ENCODE assay signal across 25 cellular contexts in genomic region chr14:64213079-64213478, GRCh38.
DNase-seq lines count a peak whose midpoint lies in the region; ATAC-seq, FAIRE-seq and TF ChIP-seq lines count a peak whose summit lies in the region.
"Had no signal": no experiment of that assay in that cellular context is flagged by ENCODE, and none has a peak within 500 bp of the region (broad histone marks: within the 10 kb centered on the region; RNA-seq: fewer than 3 reads in every experiment).

No MANE protein-coding gene starts in this region.

- H3K9ac ChIP-seq in OCI-LY1 (ENCODE audit: low read length), result no peak overlapping the region

- H3K4me3 ChIP-seq in DOHH2 (ENCODE audit: low read length) (no peak overlapping the region), OCI-LY1 (ENCODE audit: low read depth, low read length, poor library complexity, severe bottlenecking) (no peak overlapping the region), psoas muscle (peak overlapping the region; percentile 78)
- H3K4me3 ChIP-seq: GM12878, Peyer's patch, right lobe of liver, tibial artery had no signal

- H3K79me2 ChIP-seq in DOHH2 (ENCODE audit: control insufficient read depth, low read length) (peaks cover 10% of the 10 kb centered on the region), OCI-LY1 (ENCODE audit: insufficient read depth, low read length) (0 out of 2 replicates have a peak, but pooled peaks cover 1% of the 10 kb centered on the region)

- H3K27ac ChIP-seq in DOHH2 (ENCODE audit: low read depth, low read length) (peak overlapping the region; percentile 22; the same call in 1 of the 2 replicates), OCI-LY1 (ENCODE audit: low read depth, low read length, poor library complexity, severe bottlenecking) (peak overlapping the region; percentile 100), foreskin keratinocyte (peak overlapping the region; percentile 35), psoas muscle (peak overlapping the region; percentile 90)
- H3K27ac ChIP-seq: Peyer's patch, right lobe of liver, tibial artery had no signal

- H4K20me1 ChIP-seq in DOHH2 (ENCODE audit: control insufficient read depth, insufficient read depth, low read depth, low read length) (no peaks in the 10 kb centered on the region), OCI-LY1 (ENCODE audit: insufficient read depth, low read length) (no peaks in the 10 kb centered on the region)

- ATAC-seq in foreskin keratinocyte, result peak; percentile 88
- no peak for ATAC-seq in psoas muscle
- ATAC-seq in HG03432 (IDR thresholded peaks at IDR 0.05; ENCODE audit: unreplicated experiment), result no peak
- ATAC-seq in GM19397 (IDR thresholded peaks at IDR 0.05; ENCODE audit: unreplicated experiment), result no peak
- no peak for ATAC-seq in GM19351 (IDR thresholded peaks at IDR 0.05; ENCODE audit: unreplicated experiment)
- ATAC-seq: effector memory CD8-positive, alpha-beta T cell; GM12878; right lobe of liver had no signal

- H3F3A ChIP-seq in DOHH2 (ENCODE audit: control insufficient read depth, insufficient read depth), result peaks cover 24% of the 10 kb centered on the region
- H3F3A ChIP-seq in OCI-LY1 (ENCODE audit: insufficient read depth, low read length), result peaks cover 9% of the 10 kb centered on the region; the same call in 1 of the 2 replicates

- H3K36me3 ChIP-seq in DOHH2 (ENCODE audit: control insufficient read depth, low read length), result peaks cover 98% of the 10 kb centered on the region
- H3K36me3 ChIP-seq in OCI-LY1 (ENCODE audit: insufficient read depth, low read length), result peaks cover 83% of the 10 kb centered on the region
- peaks cover 0 to 98% of the 10 kb centered on the region in 2 donors for H3K36me3 ChIP-seq in psoas muscle (ENCODE audit: insufficient read depth in 1 of 2, low read depth in 1 of 2)

- H3K9me2 ChIP-seq in DOHH2 (replicated peaks; ENCODE audit: control insufficient read depth, low read length) (no peaks in the 10 kb centered on the region), OCI-LY1 (ENCODE audit: low read depth, low read length) (no peaks in the 10 kb centered on the region)

- FAIRE-seq in D721Med (lab: Jason Lieb, UNC), result no peak
- FAIRE-seq: GM12878 had no signal

- peaks cover 45% of the 10 kb centered on the region for H3K4me1 ChIP-seq in DOHH2 (ENCODE audit: control insufficient read depth, low read length)
- peaks cover 92% of the 10 kb centered on the region for H3K4me1 ChIP-seq in OCI-LY1 (ENCODE audit: insufficient read depth, low read length, severe bottlenecking)
- peaks cover 16% of the 10 kb centered on the region for H3K4me1 ChIP-seq in foreskin keratinocyte
- peaks cover 33% of the 10 kb centered on the region for H3K4me1 ChIP-seq in psoas muscle
- H3K4me1 ChIP-seq: right lobe of liver, tibial artery had no signal

- WGBS in psoas muscle, 3 donors, result 58 to 89% (median 71%) methylated on average over 5 of the region's 5 CpGs

- H3K27me3 ChIP-seq in DOHH2 (ENCODE audit: control insufficient read depth, low read length), result no peaks in the 10 kb centered on the region
- H3K27me3 ChIP-seq in OCI-LY1 (ENCODE audit: insufficient read depth, low read length), result no peaks in the 10 kb centered on the region
- no peaks in the 10 kb centered on the region for H3K27me3 ChIP-seq in foreskin keratinocyte
- no peaks in the 10 kb centered on the region for H3K27me3 ChIP-seq in psoas muscle (ENCODE audit: insufficient read depth in 3 of 3, low read length in 2 of 3)
- H3K27me3 ChIP-seq: Peyer's patch, right lobe of liver, tibial artery had no signal

- intact Hi-C loops in psoas muscle (cut with DNase I), result loop anchor here in 1 of 2 donors (10.0 kb wide), 1 partner anchor 82 kb away; the partner anchor contains the start of gene ESR2

- no peaks in the 10 kb centered on the region for H3K9me3 ChIP-seq in DOHH2 (ENCODE audit: control insufficient read depth, insufficient read depth, low read length)
- no peaks in the 10 kb centered on the region for H3K9me3 ChIP-seq in OCI-LY1 (ENCODE audit: low read length)
- H3K9me3 ChIP-seq in psoas muscle, result no peaks in the 10 kb centered on the region
- H3K9me3 ChIP-seq: Peyer's patch, right lobe of liver, tibial artery had no signal

- no peak for TF ChIP-seq CTCF in DOHH2 (IDR thresholded peaks at IDR 0.05; ENCODE audit: low read depth, low read length, poor library complexity, severe bottlenecking)
- TF ChIP-seq CTCF in OCI-LY1 (IDR thresholded peaks at IDR 0.05; ENCODE audit: low read length), result no peak
- TF ChIP-seq CTCF in foreskin keratinocyte (conservative IDR thresholded peaks at IDR 0.05), result no peak
- TF ChIP-seq CTCF in psoas muscle (IDR thresholded peaks at IDR 0.05), result no peak
- no peak for TF ChIP-seq CTCF in D721Med (IDR thresholded peaks at IDR 0.05; ENCODE audit: insufficient read depth, missing control alignments)

- no peak overlapping the region for H3K4me2 ChIP-seq in DOHH2 (ENCODE audit: low read length)
- no peak overlapping the region for H3K4me2 ChIP-seq in OCI-LY1 (ENCODE audit: low read length)

- no peak overlapping the region for H2AFZ ChIP-seq in OCI-LY1 (ENCODE audit: low read length)

- peak; percentile 41 to 85 for DNase-seq in foreskin keratinocyte
- no peak for DNase-seq in psoas muscle
- DNase-seq in D721Med (ENCODE audit: insufficient read length, low spot score), result no peak
- DNase-seq: activated B cell treated with CpG ODN at 0.5 μM for 24 hours; activated CD4-positive, alpha-beta memory T cell treated with anti-CD3 and anti-CD28 coated beads for 36 hours; activated naive CD4-positive, alpha-beta T cell; activated T-cell treated with anti-CD3 and anti-CD28 coated beads for 4 hours; anterior cingulate cortex; CD4-positive, CD25-positive, alpha-beta regulatory T cell; effector memory CD8-positive, alpha-beta T cell; head of caudate nucleus; mammary epithelial cell; MV-4-11; NCI-H2029; NCI-H446; right lobe of liver; T-helper 9 cell; tibial artery had no signal

Comparison
In these comparisons a context has a peak if more than half of its experiments do, and no peak if none do; other contexts are left out.
1. H3K27ac ChIP-seq: peak in every context shown above with its lines; median percentile 100 in OCI-LY1; 90 in psoas muscle; 35 in foreskin keratinocyte; 22 in DOHH2.
2. DNase-seq: peak in foreskin keratinocyte (2 of 2); none in psoas muscle (0 of 2) and D721Med (single experiment).